Comparison of ENCODE assay signal across 8 cellular contexts in genomic region chr12:122974892-122975789, GRCh38. TPM values are rescaled to one million over a fixed set of nuclear protein-coding genes. Genes with fewer than 3 reads are reported as not detected.
DNase-seq lines count a peak whose midpoint lies in the region; ATAC-seq, FAIRE-seq and TF ChIP-seq lines count a peak whose summit lies in the region.

TSS of gene OGFOD2 (plus strand) at chr12:122975244. CDS start at chr12:122975252, 8 bp downstream.

- H3K27ac ChIP-seq in RWPE2 (ENCODE audit: poor library complexity, severe bottlenecking): peak within 1 kb of the TSS; percentile 77

- H3K36me3 ChIP-seq in RWPE2 (ENCODE audit: low read depth): peaks cover 8% of the 10 kb centered on the region; the same call in 1 of the 2 replicates

- intact Hi-C loops in activated T-helper 2 cell treated with anti-CD3 and anti-CD28 coated beads, Interferon-gamma antibody, Interleukin-2, Interleukin-4, amounts not matched to agents 10 μg/mL and 5 μg/mL and 100 μg/mL, durations not matched to agents 14 hours and 24 hours and 36 hours (cut with micrococcal nuclease): loop anchor here (1.0 to 5.0 kb wide), 7 partner anchors 9 to 607 kb away; partner anchors contain the start of genes ABCB9, KNTC1, MPHOSPH9 and MTRFR

- peak; percentile 56; the same call in 1 of the 2 replicates for TF ChIP-seq POLR2A in H54 (IDR thresholded peaks at IDR 0.05; ENCODE audit: low read depth, low read length)

- H3K4me1 Mint-ChIP-seq in activated T-helper 2 cell treated with anti-CD3 and anti-CD28 coated beads, Interferon-gamma antibody, Interleukin-2, Interleukin-4, amounts not matched to agents 10 μg/mL and 5 μg/mL and 100 μg/mL, durations not matched to agents 14 hours and 24 hours and 36 hours (ENCODE audit: low read depth): peaks cover 11% of the 10 kb centered on the region
- H3K4me1 Mint-ChIP-seq in nephron: peaks cover 25% of the 10 kb centered on the region

- no peaks in the 10 kb centered on the region for H3K36me3 Mint-ChIP-seq in activated T-helper 2 cell treated with anti-CD3 and anti-CD28 coated beads, Interferon-gamma antibody, Interleukin-2, Interleukin-4, amounts not matched to agents 10 μg/mL and 5 μg/mL and 100 μg/mL, durations not matched to agents 14 hours and 24 hours and 36 hours (ENCODE audit: low read depth)
- H3K36me3 Mint-ChIP-seq in nephron (ENCODE audit: low read depth): no peaks in the 10 kb centered on the region

- no peaks in the 10 kb centered on the region for H3K27me3 Mint-ChIP-seq in activated T-helper 2 cell treated with anti-CD3 and anti-CD28 coated beads, Interferon-gamma antibody, Interleukin-2, Interleukin-4, amounts not matched to agents 10 μg/mL and 5 μg/mL and 100 μg/mL, durations not matched to agents 14 hours and 24 hours and 36 hours (ENCODE audit: low read depth)
- H3K27me3 Mint-ChIP-seq in nephron (ENCODE audit: low read depth): no peaks in the 10 kb centered on the region

- peak within 1 kb of the TSS; percentile 93 for H3K4me3 Mint-ChIP-seq in activated T-helper 2 cell treated with anti-CD3 and anti-CD28 coated beads, Interferon-gamma antibody, Interleukin-2, Interleukin-4, amounts not matched to agents 10 μg/mL and 5 μg/mL and 100 μg/mL, durations not matched to agents 14 hours and 24 hours and 36 hours (ENCODE audit: low read depth)
- peak within 1 kb of the TSS; percentile 97 to 99 (median 99) for H3K4me3 Mint-ChIP-seq in nephron

- H3K9me3 ChIP-seq in RWPE2 (ENCODE audit: severe bottlenecking): no peaks in the 10 kb centered on the region

- H3K27me3 ChIP-seq in RWPE2 (ENCODE audit: insufficient read depth, poor library complexity, severe bottlenecking): no peaks in the 10 kb centered on the region

- peak; percentile 76 for ATAC-seq in RWPE2 (ENCODE audit: low read depth)
- ATAC-seq in stimulated activated naive CD8-positive, alpha-beta T cell treated with anti-CD3 and anti-CD28 coated beads, Interleukin-15, Interleukin-2, amounts not matched to agents 100 U/mL and 50 U/mL, for 24 hours: peak; percentile 88

- TF ChIP-seq CTCF in RWPE2 (IDR thresholded peaks at IDR 0.05; ENCODE audit: poor library complexity, severe bottlenecking) (no peak), fibroblast of pulmonary artery (IDR thresholded peaks at IDR 0.05; ENCODE audit: low read length, missing control alignments) (no peak), nephron (IDR thresholded peaks at IDR 0.05; ENCODE audit: unreplicated experiment in 3 of 3) (no peak)

- DNase-seq in EL: peak; percentile 90
- DNase-seq in H54 (ENCODE audit: insufficient read length, low spot score): peak; percentile 91
- DNase-seq in LoVo (ENCODE audit: low spot score): peak; percentile 97
- peak; percentile 89 for DNase-seq in RWPE2 (ENCODE audit: low spot score)
- peak; percentile 92 for DNase-seq in activated T-helper 2 cell treated with anti-CD3 and anti-CD28 coated beads, Interferon-gamma antibody, Interleukin-2, Interleukin-4, amounts not matched to agents 10 μg/mL and 5 μg/mL and 100 μg/mL, durations not matched to agents 14 hours and 24 hours and 36 hours (ENCODE audit: low spot score)
- DNase-seq in fibroblast of pulmonary artery (ENCODE audit: low read depth): peak; percentile 91
- peak; percentile 94 for DNase-seq in stimulated activated naive CD8-positive, alpha-beta T cell treated with anti-CD3 and anti-CD28 coated beads, Interleukin-15, Interleukin-2, amounts not matched to agents 100 U/mL and 50 U/mL, for 24 hours

- H3K27ac Mint-ChIP-seq in activated T-helper 2 cell treated with anti-CD3 and anti-CD28 coated beads, Interferon-gamma antibody, Interleukin-2, Interleukin-4, amounts not matched to agents 10 μg/mL and 5 μg/mL and 100 μg/mL, durations not matched to agents 14 hours and 24 hours and 36 hours: peak within 1 kb of the TSS; percentile 98
- H3K27ac Mint-ChIP-seq in nephron: peak within 1 kb of the TSS; percentile 98 to 99 (median 99)

- no peaks in the 10 kb centered on the region for H3K9me3 Mint-ChIP-seq in activated T-helper 2 cell treated with anti-CD3 and anti-CD28 coated beads, Interferon-gamma antibody, Interleukin-2, Interleukin-4, amounts not matched to agents 10 μg/mL and 5 μg/mL and 100 μg/mL, durations not matched to agents 14 hours and 24 hours and 36 hours
- H3K9me3 Mint-ChIP-seq in nephron: no peaks in the 10 kb centered on the region

- no peak for FAIRE-seq in H54 (lab: Jason Lieb, UNC)

- H3K4me3 ChIP-seq in RWPE2 (ENCODE audit: severe bottlenecking) (peak within 1 kb of the TSS; percentile 75), fibroblast of pulmonary artery (replicated peaks; ENCODE audit: low read depth, low read length) (peak within 1 kb of the TSS; percentile 81)

- H3K4me1 ChIP-seq in RWPE2 (ENCODE audit: insufficient read depth, poor library complexity, severe bottlenecking): no peaks in the 10 kb centered on the region

RNA-seq across cellular contexts. Expression of gene OGFOD2, which starts in this region (rescaled TPM):
- 20.3 and 21.3 TPM in 2 replicates for total RNA-seq in activated T-helper 2 cell treated with anti-CD3 and anti-CD28 coated beads, Interferon-gamma antibody, Interleukin-2, Interleukin-4, amounts not matched to agents 10 μg/mL and 5 μg/mL and 100 μg/mL, durations not matched to agents 14 hours and 24 hours and 36 hours

Comparison
In these comparisons a context has a peak if more than half of its experiments do, and no peak if none do; other contexts are left out.
1. Peak in every context shown above with its lines: DNase-seq, ATAC-seq, H3K4me3 ChIP-seq and H3K27ac ChIP-seq.